13 cellular contexts compared by ENCODE assay signal in genomic region chr19:43563816-43564215, GRCh38. TPM values are rescaled to one million over a fixed set of nuclear protein-coding genes. Genes with fewer than 3 reads are reported as not detected.
A peak's percentile ranks its signal among the peaks of the same experiment; 100 is the strongest.
DNase-seq lines count a peak whose midpoint lies in the region; ATAC-seq, FAIRE-seq and TF ChIP-seq lines count a peak whose summit lies in the region.
"Had no signal": no experiment of that assay in that cellular context is flagged by ENCODE, and none has a peak within 500 bp of the region (broad histone marks: within the 10 kb centered on the region; RNA-seq: fewer than 3 reads in every experiment).

No MANE protein-coding gene starts in this region.

- peaks cover 62 to 84% (median 78%) of the 10 kb centered on the region in 10 experiments for H3K4me1 ChIP-seq in BLaER1 treated with 17β-estradiol and CSF1 and Interleukin-3, amounts not matched to agents 10 nM and 100 nM
- no peaks in the 10 kb centered on the region for H3K4me1 ChIP-seq in small intestine (ENCODE audit: control insufficient read depth in 2 of 2, insufficient read depth in 1 of 2, low read depth in 1 of 2, low read length in 1 of 2)

- H3K9ac ChIP-seq in BLaER1 treated with 17β-estradiol and CSF1 and Interleukin-3, amounts not matched to agents 10 nM and 100 nM = peak overlapping the region; percentile 64 to 87 (median 81)

- peak overlapping the region in 1 of 10 experiments; percentile 31; a peak in 1 of 20 replicates for H3K4me3 ChIP-seq in BLaER1 treated with 17β-estradiol and CSF1 and Interleukin-3, amounts not matched to agents 10 nM and 100 nM
- H3K4me3 ChIP-seq in HL-60 (replicated peaks; ENCODE audit: insufficient read depth, low read length) = no peak overlapping the region
- no peak overlapping the region for H3K4me3 ChIP-seq in small intestine (ENCODE audit: low read depth in 1 of 2, low read length in 2 of 2)
- H3K4me3 ChIP-seq: stomach had no signal

- H3K36me3 ChIP-seq in BLaER1 treated with 17β-estradiol and CSF1 and Interleukin-3, amounts not matched to agents 10 nM and 100 nM = peaks cover 0 to 34% (median 13%) of the 10 kb centered on the region in 11 experiments; a peak in 15 of 22 replicates
- no peaks in the 10 kb centered on the region for H3K36me3 ChIP-seq in small intestine (ENCODE audit: control insufficient read depth in 2 of 2, insufficient read depth in 2 of 2, low read length in 2 of 2)

- no peaks in the 10 kb centered on the region for H3K27me3 ChIP-seq in BLaER1 treated with 17β-estradiol and CSF1 and Interleukin-3, amounts not matched to agents 10 nM and 100 nM
- H3K27me3 ChIP-seq in HL-60 (ENCODE audit: insufficient read depth, poor library complexity, severe bottlenecking) (no peaks in the 10 kb centered on the region), small intestine (ENCODE audit: control insufficient read depth in 2 of 2, insufficient read depth in 2 of 2, low read length in 2 of 2) (no peaks in the 10 kb centered on the region)
- H3K27me3 ChIP-seq: stomach had no signal

- H3K4me3 Mint-ChIP-seq in activated naive CD8-positive, alpha-beta T cell treated with anti-CD3 and anti-CD28 coated beads, Interleukin-2, amount 10 ng/mL, durations not matched to agents 7 days and 5 days = peak overlapping the region; percentile 1
- peak overlapping the region; percentile 67 for H3K4me3 Mint-ChIP-seq in natural killer cell treated with Interleukin-12 subunit alpha and Interleukin-12 subunit beta and Interleukin-15 and Interleukin-18, amount 100 ng/mL, for 72 hours

- H3K36me3 Mint-ChIP-seq in activated naive CD8-positive, alpha-beta T cell treated with anti-CD3 and anti-CD28 coated beads, Interleukin-2, amount 10 ng/mL, durations not matched to agents 7 days and 5 days = peaks cover 17% of the 10 kb centered on the region
- peaks cover 11% of the 10 kb centered on the region for H3K36me3 Mint-ChIP-seq in natural killer cell treated with Interleukin-12 subunit alpha and Interleukin-12 subunit beta and Interleukin-15 and Interleukin-18, amount 100 ng/mL, for 72 hours

- POLR2A ChIA-PET in activated naive CD8-positive, alpha-beta T cell treated with anti-CD3 and anti-CD28 coated beads, Interleukin-2, amount 10 ng/mL, durations not matched to agents 7 days and 5 days (lab: Charles Lee) = interaction anchor here (2.7 to 4.2 kb wide), 2 partner anchors 8 to 31 kb away, joined by 7 to 22 read pairs; partner anchors contain the start of gene ZNF575

- H3K27me3 Mint-ChIP-seq in activated naive CD8-positive, alpha-beta T cell treated with anti-CD3 and anti-CD28 coated beads, Interleukin-2, amount 10 ng/mL, durations not matched to agents 7 days and 5 days = no peaks in the 10 kb centered on the region
- no peaks in the 10 kb centered on the region for H3K27me3 Mint-ChIP-seq in natural killer cell treated with Interleukin-12 subunit alpha and Interleukin-12 subunit beta and Interleukin-15 and Interleukin-18, amount 100 ng/mL, for 72 hours

- no peak for TF ChIP-seq CTCF in HL-60 (IDR thresholded peaks at IDR 0.05; ENCODE audit: insufficient read depth, low read length)

- DNase-seq in HL-60 (ENCODE audit: low read depth in 1 of 2, low spot score in 1 of 2) (no peak), activated gamma-delta T cell (lab: John Stamatoyannopoulos, UW) (no peak), small intestine (no peak)
- DNase-seq in activated naive CD8-positive, alpha-beta T cell treated with anti-CD3 and anti-CD28 coated beads, Interleukin-2, amount 10 ng/mL, durations not matched to agents 7 days and 5 days = no peak
- no peak for DNase-seq in natural killer cell treated with Interleukin-12 subunit alpha and Interleukin-12 subunit beta and Interleukin-15 and Interleukin-18, amount 100 ng/mL, for 72 hours (ENCODE audit: low spot score)
- DNase-seq: aorta; COR-L47; foreskin melanocyte; stimulated activated CD4-positive, alpha-beta T cell treated with anti-CD3 and anti-CD28 coated beads, Interleukin-2, amount 100 ng/mL, for 48 hours; stomach had no signal

- no peaks in the 10 kb centered on the region; a peak in 1 of 22 replicates for H3K9me3 ChIP-seq in BLaER1 treated with 17β-estradiol and CSF1 and Interleukin-3, amounts not matched to agents 10 nM and 100 nM (replicated peaks in 1 of 11)
- H3K9me3 ChIP-seq in small intestine (ENCODE audit: control insufficient read depth, low read depth) = no peaks in the 10 kb centered on the region
- H3K9me3 ChIP-seq: stomach had no signal

- no peak for FAIRE-seq in small intestine (lab: Jason Lieb, UNC)
- FAIRE-seq: H54 had no signal

- 91 to 93% (median 92%) methylated on average over 6 of the region's 6 CpGs for WGBS in small intestine, 3 donors

- H3K4me1 Mint-ChIP-seq in activated naive CD8-positive, alpha-beta T cell treated with anti-CD3 and anti-CD28 coated beads, Interleukin-2, amount 10 ng/mL, durations not matched to agents 7 days and 5 days = peaks cover 27% of the 10 kb centered on the region
- H3K4me1 Mint-ChIP-seq in natural killer cell treated with Interleukin-12 subunit alpha and Interleukin-12 subunit beta and Interleukin-15 and Interleukin-18, amount 100 ng/mL, for 72 hours (ENCODE audit: low read depth in 2 of 2) = peaks cover 40 to 46% of the 10 kb centered on the region in 2 donors

- H3K27ac ChIP-seq in BLaER1 treated with 17β-estradiol and CSF1 and Interleukin-3, amounts not matched to agents 10 nM and 100 nM = peak overlapping the region; percentile 79 to 98 (median 96)
- H3K27ac ChIP-seq in HL-60 (replicated peaks) (peak overlapping the region; percentile 81), small intestine (ENCODE audit: low read depth in 1 of 2, low read length in 1 of 2) (peak overlapping the region in 1 of 2 donors; percentile 8)

- H3K4me2 ChIP-seq in BLaER1 treated with 17β-estradiol and CSF1 and Interleukin-3, amounts not matched to agents 10 nM and 100 nM = peak overlapping the region; percentile 65 to 88 (median 78)

- no peak for ATAC-seq in activated naive CD8-positive, alpha-beta T cell treated with anti-CD3 and anti-CD28 coated beads, Interleukin-2, amount 10 ng/mL, durations not matched to agents 7 days and 5 days (ENCODE audit: low read depth)
- no peak for ATAC-seq in natural killer cell treated with Interleukin-12 subunit alpha and Interleukin-12 subunit beta and Interleukin-15 and Interleukin-18, amount 100 ng/mL, for 72 hours
- ATAC-seq in GM21360 (IDR thresholded peaks at IDR 0.05; ENCODE audit: unreplicated experiment) = no peak

- H4K20me1 ChIP-seq in BLaER1 treated with 17β-estradiol and CSF1 and Interleukin-3, amounts not matched to agents 10 nM and 100 nM = no peaks in the 10 kb centered on the region; a peak in 1 of 22 replicates

- peak overlapping the region; percentile 89 for H3K27ac Mint-ChIP-seq in activated naive CD8-positive, alpha-beta T cell treated with anti-CD3 and anti-CD28 coated beads, Interleukin-2, amount 10 ng/mL, durations not matched to agents 7 days and 5 days
- peak overlapping the region; percentile 93 to 95 for H3K27ac Mint-ChIP-seq in natural killer cell treated with Interleukin-12 subunit alpha and Interleukin-12 subunit beta and Interleukin-15 and Interleukin-18, amount 100 ng/mL, for 72 hours

- no peaks in the 10 kb centered on the region for H3K9me3 Mint-ChIP-seq in activated naive CD8-positive, alpha-beta T cell treated with anti-CD3 and anti-CD28 coated beads, Interleukin-2, amount 10 ng/mL, durations not matched to agents 7 days and 5 days
- H3K9me3 Mint-ChIP-seq in natural killer cell treated with Interleukin-12 subunit alpha and Interleukin-12 subunit beta and Interleukin-15 and Interleukin-18, amount 100 ng/mL, for 72 hours = no peaks in the 10 kb centered on the region

RNA-seq across cellular contexts. Expression of gene XRCC1, which starts 11.5 kb away (rescaled TPM):
- total RNA-seq in activated naive CD8-positive, alpha-beta T cell treated with anti-CD3 and anti-CD28 coated beads, Interleukin-2, amount 10 ng/mL, durations not matched to agents 7 days and 5 days = 10 to 100 TPM; 40.0 to 43.2 TPM
- 10 to 100 TPM; 29.9 to 47.0 TPM for total RNA-seq in natural killer cell treated with Interleukin-12 subunit alpha and Interleukin-12 subunit beta and Interleukin-15 and Interleukin-18, amount 100 ng/mL, for 72 hours
- polyA plus RNA-seq in small intestine = 10 to 100 TPM in 2 of 3 donors, 1 to 10 TPM in 1; 9.7 to 19.5 (median 12.5) TPM

RNA-seq across cellular contexts. Expression of gene PINLYP, which starts 11.8 kb away (rescaled TPM):
- 10 to 100 TPM; 11.7 to 15.6 TPM for total RNA-seq in activated naive CD8-positive, alpha-beta T cell treated with anti-CD3 and anti-CD28 coated beads, Interleukin-2, amount 10 ng/mL, durations not matched to agents 7 days and 5 days
- total RNA-seq in natural killer cell treated with Interleukin-12 subunit alpha and Interleukin-12 subunit beta and Interleukin-15 and Interleukin-18, amount 100 ng/mL, for 72 hours = 1 to 10 TPM; 2.7 to 6.2 TPM
- polyA plus RNA-seq in small intestine = 1 to 10 TPM; 5.1 to 9.9 (median 8.3) TPM

RNA-seq across cellular contexts. Expression of gene ZNF575, which starts 30.8 kb away (rescaled TPM):
- total RNA-seq in activated naive CD8-positive, alpha-beta T cell treated with anti-CD3 and anti-CD28 coated beads, Interleukin-2, amount 10 ng/mL, durations not matched to agents 7 days and 5 days = 1 to 10 TPM; 3.9 to 4.6 TPM
- total RNA-seq in natural killer cell treated with Interleukin-12 subunit alpha and Interleukin-12 subunit beta and Interleukin-15 and Interleukin-18, amount 100 ng/mL, for 72 hours = 1 to 10 TPM; 1.4 to 1.9 TPM
- polyA plus RNA-seq in small intestine = 1 to 10 TPM; 1.1 to 2.4 (median 1.3) TPM

RNA-seq across cellular contexts. Expression of gene IRGQ, which starts 32.1 kb away (rescaled TPM):
- total RNA-seq in activated naive CD8-positive, alpha-beta T cell treated with anti-CD3 and anti-CD28 coated beads, Interleukin-2, amount 10 ng/mL, durations not matched to agents 7 days and 5 days = 10 to 100 TPM; 12.4 to 13.9 TPM
- total RNA-seq in natural killer cell treated with Interleukin-12 subunit alpha and Interleukin-12 subunit beta and Interleukin-15 and Interleukin-18, amount 100 ng/mL, for 72 hours = 10 to 100 TPM; 36.8 to 42.6 TPM
- polyA plus RNA-seq in small intestine = 1 to 10 TPM; 2.0 to 5.6 (median 2.2) TPM

RNA-seq across cellular contexts. Expression of gene ZNF576, which starts 32.6 kb away (rescaled TPM):
- total RNA-seq in activated naive CD8-positive, alpha-beta T cell treated with anti-CD3 and anti-CD28 coated beads, Interleukin-2, amount 10 ng/mL, durations not matched to agents 7 days and 5 days = 10 to 100 TPM; 15.3 to 17.8 TPM
- 10 to 100 TPM; 19.5 to 22.3 TPM for total RNA-seq in natural killer cell treated with Interleukin-12 subunit alpha and Interleukin-12 subunit beta and Interleukin-15 and Interleukin-18, amount 100 ng/mL, for 72 hours
- polyA plus RNA-seq in small intestine = 10 to 100 TPM; 14.9 to 24.2 (median 19.5) TPM
